Comparison of ENCODE assay signal across 10 cellular contexts in the genomic region with DNA sequence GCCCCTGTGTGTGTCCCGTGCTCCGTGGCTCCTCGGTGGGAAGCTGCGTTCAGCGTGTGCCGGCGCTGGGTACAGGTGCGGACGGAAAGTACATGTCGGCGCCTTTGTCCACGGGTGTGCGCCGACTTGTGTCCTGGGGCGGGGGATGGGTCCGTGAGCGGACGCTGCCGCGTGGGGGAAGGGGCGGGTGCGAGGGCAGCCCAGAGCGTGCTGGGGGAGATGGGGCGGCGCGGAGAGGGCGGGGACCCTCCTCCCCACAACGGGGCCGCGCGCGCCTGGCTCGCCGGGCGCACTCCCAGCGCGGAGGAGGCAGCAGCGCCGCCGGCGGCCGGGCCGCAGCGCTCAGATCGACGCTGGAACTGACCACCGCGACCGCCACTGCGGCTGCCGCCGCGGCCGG. TPM values are rescaled to one million over a fixed set of nuclear protein-coding genes. Genes with fewer than 3 reads are reported as not detected.
DNase-seq lines count a peak whose midpoint lies in the region; ATAC-seq lines count a peak whose summit lies in the region.
"Had no signal": no experiment of that assay in that cellular context is flagged by ENCODE, and none has a peak within 500 bp of the region (broad histone marks: within the 10 kb centered on the region; RNA-seq: fewer than 3 reads in every experiment).

No MANE protein-coding gene starts in this region.

- intact Hi-C loops in head of caudate nucleus (cut with DNase I), result no loop called here

- H2BK12ac ChIP-seq in neuronal stem cell (ENCODE audit: low read length), result peak overlapping the region; percentile 92

- H3K79me1 ChIP-seq in neuronal stem cell (ENCODE audit: low read depth, low read length), result peaks cover 32% of the 10 kb centered on the region

- H3K4ac ChIP-seq in neuronal stem cell (ENCODE audit: low read length), result no peak overlapping the region

- H4K91ac ChIP-seq in neuronal stem cell (ENCODE audit: low read depth, low read length, poor library complexity), result no peak overlapping the region

- peak; percentile 35 for DNase-seq in COLO668 (lab: John Stamatoyannopoulos, UW; ENCODE audit: unreplicated experiment)
- DNase-seq in NCI-H69 (lab: John Stamatoyannopoulos, UW), result peak; percentile 73
- peak in 27 of 42 donors; percentile 25 to 72 (median 54) for DNase-seq in head of caudate nucleus
- DNase-seq in neuronal stem cell (ENCODE audit: low spot score), result no peak
- DNase-seq in T-helper 9 cell, result no peak
- no peak for DNase-seq in Ammon's horn (ENCODE audit: low spot score)
- no peak for DNase-seq in NCI-H1436 treated with DMSO at 0.1 percent for 48 hours (lab: John Stamatoyannopoulos, UW)
- DNase-seq: CD8-positive, alpha-beta memory T cell; SIG-M5 had no signal

- no peak overlapping the region for H2AFZ ChIP-seq in neuronal stem cell (ENCODE audit: low read length)

- peak overlapping the region in 1 of 2 donors; percentile 74 for H3K4me3 ChIP-seq in neuronal stem cell (ENCODE audit: low read length in 2 of 2)

- H3K23ac ChIP-seq in neuronal stem cell (ENCODE audit: low read depth, low read length, poor library complexity), result peak overlapping the region; percentile 95

- no peak for ATAC-seq in GM21423 (IDR thresholded peaks at IDR 0.05; ENCODE audit: unreplicated experiment)

- H3K36me3 ChIP-seq in neuronal stem cell (replicated peaks in 1 of 2; ENCODE audit: control insufficient read depth in 2 of 2, insufficient read depth in 2 of 2, low read length in 2 of 2), result peaks cover 7 to 28% of the 10 kb centered on the region in 2 donors

- H3K14ac ChIP-seq in neuronal stem cell (ENCODE audit: low read length), result peak overlapping the region; percentile 50

- peaks cover 9 to 36% of the 10 kb centered on the region in 2 donors for H3K4me1 ChIP-seq in neuronal stem cell (ENCODE audit: control insufficient read depth in 2 of 2, insufficient read depth in 1 of 2, low read depth in 1 of 2, low read length in 2 of 2)

- H3K18ac ChIP-seq in neuronal stem cell (ENCODE audit: low read length), result peak overlapping the region; percentile 94

- WGBS in neuronal stem cell (ENCODE audit: extremely low coverage in 2 of 2, insufficient read length in 2 of 2, insufficient replicate concordance in 1 of 2), 2 donors, result no CpG with 5 or more reads among the region's 54 CpGs

- no peak overlapping the region for H3K27ac ChIP-seq in neuronal stem cell (replicated peaks; ENCODE audit: low read length)

- H3K4me2 ChIP-seq in neuronal stem cell (ENCODE audit: insufficient read depth, low read length, poor library complexity, severe bottlenecking), result peak overlapping the region; percentile 89

- H4K8ac ChIP-seq in neuronal stem cell (ENCODE audit: low read depth, low read length), result no peak overlapping the region

- peak overlapping the region; percentile 96 for H2AK5ac ChIP-seq in neuronal stem cell (ENCODE audit: low read depth, low read length)

- peak overlapping the region; percentile 89 for H2BK15ac ChIP-seq in neuronal stem cell (ENCODE audit: low read length)

- no peaks in the 10 kb centered on the region for H3K9me3 ChIP-seq in neuronal stem cell (replicated peaks in 1 of 2; ENCODE audit: control insufficient read depth in 2 of 2, insufficient read depth in 1 of 2, low read depth in 1 of 2, low read length in 2 of 2)

- H3K27me3 ChIP-seq in neuronal stem cell (ENCODE audit: control insufficient read depth in 3 of 3, insufficient read depth in 3 of 3, low read depth in 1 of 3, low read length in 3 of 3), result peaks cover 0 to 6% (median 0%) of the 10 kb centered on the region in 3 experiments

- H2BK120ac ChIP-seq in neuronal stem cell (ENCODE audit: low read depth, low read length), result no peak overlapping the region

- H3K9ac ChIP-seq in neuronal stem cell (ENCODE audit: low read depth, low read length, poor library complexity), result peak overlapping the region; percentile 93

- no peak overlapping the region for H2BK5ac ChIP-seq in neuronal stem cell (ENCODE audit: low read length)

RNA-seq across cellular contexts. Expression of a gene that starts 33.6 kb away (rescaled TPM):
- polyA plus RNA-seq in neuronal stem cell (2013, experiment 1 of 2), result 6.6 TPM
- 6.9 TPM for polyA plus RNA-seq in neuronal stem cell (2013, experiment 2 of 2)

RNA-seq across cellular contexts. Expression of a gene that starts 34.6 kb away (rescaled TPM):
- polyA plus RNA-seq in neuronal stem cell (2013, experiment 1 of 2), result 40.1 TPM
- polyA plus RNA-seq in neuronal stem cell (2013, experiment 2 of 2), result 38.9 TPM
- polyA plus RNA-seq: CD8-positive, alpha-beta memory T cell had no signal

Comparison
In these comparisons a context has a peak if more than half of its experiments do, and no peak if none do; other contexts are left out.
1. DNase-seq: peak in COLO668 (single experiment), NCI-H69 (single experiment) and head of caudate nucleus (27 of 42); none in neuronal stem cell (single experiment), T-helper 9 cell (single experiment), Ammon's horn (single experiment) and NCI-H1436 treated with DMSO at 0.1 percent for 48 hours (single experiment).